Comparison of ENCODE assay signal across 8 cellular contexts in the genomic region with DNA sequence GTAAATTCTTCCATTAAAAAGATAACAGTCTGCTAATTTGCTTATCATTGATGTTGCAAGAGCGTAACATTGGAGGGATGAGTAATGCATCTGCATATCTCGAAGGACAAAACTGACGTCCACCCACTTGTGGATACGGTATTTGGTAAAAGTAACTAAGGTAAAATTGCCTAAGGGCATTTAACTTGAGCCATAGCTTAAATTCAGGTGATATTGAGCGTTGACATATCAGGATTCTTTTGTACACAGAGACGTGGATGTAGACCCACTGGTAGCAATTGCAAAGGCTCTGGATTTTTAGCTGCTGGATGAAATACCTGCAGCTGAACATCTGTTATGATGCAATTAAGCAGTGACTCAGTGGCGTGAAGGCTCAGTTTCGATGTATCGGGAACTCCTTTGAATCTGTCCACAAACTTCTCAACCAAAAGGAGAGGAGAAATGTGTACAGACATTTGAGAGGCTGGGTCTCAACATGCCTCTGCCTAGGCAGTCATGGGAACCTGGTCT.
DNase-seq lines count a peak whose midpoint lies in the region; ATAC-seq and TF ChIP-seq lines count a peak whose summit lies in the region.

No MANE protein-coding gene starts in this region.

- intact Hi-C loops in A673 (cut with micrococcal nuclease; ENCODE audit: unreplicated experiment): no loop called here

- H3K27me3 Mint-ChIP-seq in activated naive CD8-positive, alpha-beta T cell treated with anti-CD3 and anti-CD28 coated beads, Interleukin-2, amount 10 ng/mL, durations not matched to agents 7 days and 5 days: no peaks in the 10 kb centered on the region
- no peaks in the 10 kb centered on the region for H3K27me3 Mint-ChIP-seq in mesothelial cell of epicardium (ENCODE audit: low read depth)

- POLR2A ChIA-PET in activated naive CD8-positive, alpha-beta T cell treated with anti-CD3 and anti-CD28 coated beads, Interleukin-2, amount 10 ng/mL, durations not matched to agents 7 days and 5 days (lab: Charles Lee): interaction anchor here (0.9 to 13.3 kb wide), 6 partner anchors 9 to 58 kb away, joined by 3 to 243 read pairs (median 4); no protein-coding TSS in a partner anchor
- POLR2A ChIA-PET in A673 (lab: Charles Lee; ENCODE audit: low non-redundant PET): no interaction called here

- no peaks in the 10 kb centered on the region for H3K9me3 ChIP-seq in A673 (ENCODE audit: low read depth, low read length, poor library complexity, severe bottlenecking)

- peaks cover 92% of the 10 kb centered on the region for H3K4me1 Mint-ChIP-seq in activated naive CD8-positive, alpha-beta T cell treated with anti-CD3 and anti-CD28 coated beads, Interleukin-2, amount 10 ng/mL, durations not matched to agents 7 days and 5 days
- H3K4me1 Mint-ChIP-seq in mesothelial cell of epicardium: peaks cover 79% of the 10 kb centered on the region

- no peak for TF ChIP-seq CTCF in KMS-11 (conservative IDR thresholded peaks at IDR 0.05; ENCODE audit: low read depth, low read length)
- TF ChIP-seq CTCF in mesothelial cell of epicardium (IDR thresholded peaks at IDR 0.05; ENCODE audit: unreplicated experiment): no peak
- TF ChIP-seq CTCF in A673 (conservative IDR thresholded peaks at IDR 0.05; ENCODE audit: low read depth, low read length): no peak

- no peak for ATAC-seq in activated naive CD8-positive, alpha-beta T cell treated with anti-CD3 and anti-CD28 coated beads, Interleukin-2, amount 10 ng/mL, durations not matched to agents 7 days and 5 days (ENCODE audit: low read depth)
- ATAC-seq in GM21619 (IDR thresholded peaks at IDR 0.05; ENCODE audit: unreplicated experiment): no peak

- H3K36me3 ChIP-seq in ACC112 (ENCODE audit: insufficient read depth, low read length): no peaks in the 10 kb centered on the region
- H3K36me3 ChIP-seq in KMS-11 (ENCODE audit: insufficient read depth): no peaks in the 10 kb centered on the region
- H3K36me3 ChIP-seq in A673 (ENCODE audit: insufficient read depth, low read length, poor library complexity, severe bottlenecking): no peaks in the 10 kb centered on the region

- peak overlapping the region; percentile 90 for H3K27ac Mint-ChIP-seq in activated naive CD8-positive, alpha-beta T cell treated with anti-CD3 and anti-CD28 coated beads, Interleukin-2, amount 10 ng/mL, durations not matched to agents 7 days and 5 days
- H3K27ac Mint-ChIP-seq in mesothelial cell of epicardium: peak overlapping the region; percentile 75

- DNase-seq in activated naive CD8-positive, alpha-beta T cell treated with anti-CD3 and anti-CD28 coated beads, Interleukin-2, amount 10 ng/mL, durations not matched to agents 7 days and 5 days: no peak
- no peak for DNase-seq in mesothelial cell of epicardium (ENCODE audit: low spot score in 2 of 2, unreplicated experiment in 2 of 2)
- DNase-seq in HT-29 (ENCODE audit: low spot score): no peak
- no peak for DNase-seq in A673 (ENCODE audit: low spot score)
- no peak for DNase-seq in AG20443 (ENCODE audit: low spot score)

- CTCF ChIA-PET in A673 (lab: Charles Lee): interaction anchor here (0.6 kb wide), 1 partner anchor 105 kb away, joined by 7 read pairs; no protein-coding TSS in a partner anchor

- peak overlapping the region; percentile 78 for H3K4me3 Mint-ChIP-seq in activated naive CD8-positive, alpha-beta T cell treated with anti-CD3 and anti-CD28 coated beads, Interleukin-2, amount 10 ng/mL, durations not matched to agents 7 days and 5 days
- no peak overlapping the region for H3K4me3 Mint-ChIP-seq in mesothelial cell of epicardium

- no peaks in the 10 kb centered on the region for H3K27me3 ChIP-seq in ACC112 (ENCODE audit: insufficient read depth, low read length)
- no peaks in the 10 kb centered on the region for H3K27me3 ChIP-seq in KMS-11 (ENCODE audit: insufficient read depth, low read depth)
- no peaks in the 10 kb centered on the region for H3K27me3 ChIP-seq in A673 (replicated peaks; ENCODE audit: insufficient read depth, low read depth, low read length, poor library complexity)

- H3K36me3 Mint-ChIP-seq in activated naive CD8-positive, alpha-beta T cell treated with anti-CD3 and anti-CD28 coated beads, Interleukin-2, amount 10 ng/mL, durations not matched to agents 7 days and 5 days: peaks cover 23% of the 10 kb centered on the region
- H3K36me3 Mint-ChIP-seq in mesothelial cell of epicardium: peaks cover 2% of the 10 kb centered on the region

- H3K9me3 Mint-ChIP-seq in activated naive CD8-positive, alpha-beta T cell treated with anti-CD3 and anti-CD28 coated beads, Interleukin-2, amount 10 ng/mL, durations not matched to agents 7 days and 5 days: no peaks in the 10 kb centered on the region
- H3K9me3 Mint-ChIP-seq in mesothelial cell of epicardium: no peaks in the 10 kb centered on the region

- H3K27ac ChIP-seq in ACC112 (ENCODE audit: low read depth, low read length) (peak overlapping the region; percentile 100; the same call in 1 of the 2 replicates), KMS-11 (no peak overlapping the region), A673 (ENCODE audit: low read depth, low read length, poor library complexity, severe bottlenecking) (no peak overlapping the region)

- no peak overlapping the region for H3K9ac ChIP-seq in KMS-11

- peaks cover 86% of the 10 kb centered on the region for H3K79me2 ChIP-seq in ACC112 (ENCODE audit: control insufficient read depth, insufficient read depth, low read length, unreplicated experiment)
- peaks cover 100% of the 10 kb centered on the region for H3K79me2 ChIP-seq in KMS-11 (ENCODE audit: insufficient read depth, low read depth)

- H3K4me3 ChIP-seq in ACC112 (ENCODE audit: low read depth, low read length) (no peak overlapping the region), KMS-11 (IDR thresholded peaks at IDR 0.05; ENCODE audit: insufficient read depth, low read depth, low read length) (no peak overlapping the region), A673 (ENCODE audit: low read depth, low read length, poor library complexity, severe bottlenecking) (no peak overlapping the region)

- peaks cover 16% of the 10 kb centered on the region for H4K20me1 ChIP-seq in KMS-11 (ENCODE audit: insufficient read depth)

- H3K4me2 ChIP-seq in KMS-11: peak overlapping the region; percentile 4; the same call in 1 of the 2 replicates

- H3K4me1 ChIP-seq in ACC112 (ENCODE audit: control insufficient read depth, insufficient read depth, low read length, unreplicated experiment) (peaks cover 80% of the 10 kb centered on the region), KMS-11 (ENCODE audit: low read depth, poor library complexity, severe bottlenecking) (peaks cover 99% of the 10 kb centered on the region), A673 (ENCODE audit: insufficient read depth, low read length, poor library complexity, severe bottlenecking) (peaks cover 72% of the 10 kb centered on the region)

- BruUV-seq in A673 (replicated peaks; lab: Mats Ljungman, UMichigan): no TSS peak

- H2AFZ ChIP-seq in ACC112 (ENCODE audit: low read length, unreplicated experiment) (no peak overlapping the region), KMS-11 (ENCODE audit: low read depth) (no peak overlapping the region)
